In genomic region chr2:61764035-61764800, GRCh38 we compare ENCODE assay signal across 1 cellular context.
TF ChIP-seq lines count a peak whose summit lies in the region.

No MANE protein-coding gene starts in this region.

TF ChIP-seq in HepG2, 621 proteins besides CTCF, POLR2A, EP300 and RAD21 (continued from another document and continues in another):
- TF ChIP-seq, protein P1, sequence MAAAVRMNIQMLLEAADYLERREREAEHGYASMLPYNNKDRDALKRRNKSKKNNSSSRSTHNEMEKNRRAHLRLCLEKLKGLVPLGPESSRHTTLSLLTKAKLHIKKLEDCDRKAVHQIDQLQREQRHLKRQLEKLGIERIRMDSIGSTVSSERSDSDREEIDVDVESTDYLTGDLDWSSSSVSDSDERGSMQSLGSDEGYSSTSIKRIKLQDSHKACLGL (CRISPR knock-in tag; IDR thresholded peaks at IDR 0.05): no peak
- 0 out of 2 replicates have a peak, but pooled peaks have one; percentile 71 for TF ChIP-seq MEIS1 (CRISPR knock-in tag; IDR thresholded peaks at IDR 0.05; ENCODE audit: borderline replicate concordance)
- TF ChIP-seq KAT8 (CRISPR knock-in tag; IDR thresholded peaks at IDR 0.05): peak; percentile 90
- peak; percentile 10 for TF ChIP-seq ZNF18 (CRISPR knock-in tag; IDR thresholded peaks at IDR 0.05; ENCODE audit: insufficient replicate concordance)
- TF ChIP-seq ZNF598 (CRISPR knock-in tag; IDR thresholded peaks at IDR 0.05; ENCODE audit: borderline replicate concordance): peak; percentile 93; the same call in 1 of the 2 replicates
- peak; percentile 83 for TF ChIP-seq CBX1 (IDR thresholded peaks at IDR 0.05; ENCODE audit: low read depth)
- peak; percentile 55 for TF ChIP-seq SP2 (CRISPR knock-in tag; IDR thresholded peaks at IDR 0.05)
- peak; percentile 57; the same call in 1 of the 2 replicates for TF ChIP-seq HOXA9 (CRISPR knock-in tag; IDR thresholded peaks at IDR 0.05; ENCODE audit: borderline replicate concordance)
- TF ChIP-seq KLF9 (CRISPR knock-in tag; IDR thresholded peaks at IDR 0.05; ENCODE audit: low read depth): no peak
- no peak; the same call in 1 of the 2 replicates for TF ChIP-seq ZNF576 (CRISPR knock-in tag; IDR thresholded peaks at IDR 0.05)
- TF ChIP-seq, protein P2, sequence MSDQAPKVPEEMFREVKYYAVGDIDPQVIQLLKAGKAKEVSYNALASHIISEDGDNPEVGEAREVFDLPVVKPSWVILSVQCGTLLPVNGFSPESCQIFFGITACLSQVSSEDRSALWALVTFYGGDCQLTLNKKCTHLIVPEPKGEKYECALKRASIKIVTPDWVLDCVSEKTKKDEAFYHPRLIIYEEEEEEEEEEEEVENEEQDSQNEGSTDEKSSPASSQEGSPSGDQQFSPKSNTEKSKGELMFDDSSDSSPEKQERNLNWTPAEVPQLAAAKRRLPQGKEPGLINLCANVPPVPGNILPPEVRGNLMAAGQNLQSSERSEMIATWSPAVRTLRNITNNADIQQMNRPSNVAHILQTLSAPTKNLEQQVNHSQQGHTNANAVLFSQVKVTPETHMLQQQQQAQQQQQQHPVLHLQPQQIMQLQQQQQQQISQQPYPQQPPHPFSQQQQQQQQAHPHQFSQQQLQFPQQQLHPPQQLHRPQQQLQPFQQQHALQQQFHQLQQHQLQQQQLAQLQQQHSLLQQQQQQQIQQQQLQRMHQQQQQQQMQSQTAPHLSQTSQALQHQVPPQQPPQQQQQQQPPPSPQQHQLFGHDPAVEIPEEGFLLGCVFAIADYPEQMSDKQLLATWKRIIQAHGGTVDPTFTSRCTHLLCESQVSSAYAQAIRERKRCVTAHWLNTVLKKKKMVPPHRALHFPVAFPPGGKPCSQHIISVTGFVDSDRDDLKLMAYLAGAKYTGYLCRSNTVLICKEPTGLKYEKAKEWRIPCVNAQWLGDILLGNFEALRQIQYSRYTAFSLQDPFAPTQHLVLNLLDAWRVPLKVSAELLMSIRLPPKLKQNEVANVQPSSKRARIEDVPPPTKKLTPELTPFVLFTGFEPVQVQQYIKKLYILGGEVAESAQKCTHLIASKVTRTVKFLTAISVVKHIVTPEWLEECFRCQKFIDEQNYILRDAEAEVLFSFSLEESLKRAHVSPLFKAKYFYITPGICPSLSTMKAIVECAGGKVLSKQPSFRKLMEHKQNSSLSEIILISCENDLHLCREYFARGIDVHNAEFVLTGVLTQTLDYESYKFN (CRISPR knock-in tag; conservative IDR thresholded peaks at IDR 0.05): peak; percentile 42; the same call in 1 of the 2 replicates
- peak; percentile 67; the same call in 1 of the 2 replicates for TF ChIP-seq BRF2 (CRISPR knock-in tag; IDR thresholded peaks at IDR 0.05)
- TF ChIP-seq HOXD1 (CRISPR knock-in tag; IDR thresholded peaks at IDR 0.05): 0 out of 2 replicates have a peak, but pooled peaks have one; percentile 33
- TF ChIP-seq SNRNP70 (IDR thresholded peaks at IDR 0.05; ENCODE audit: low read depth, low read length): no peak
- peak; percentile 50; the same call in 1 of the 2 replicates for TF ChIP-seq ZBTB3 (CRISPR knock-in tag; IDR thresholded peaks at IDR 0.05; ENCODE audit: borderline replicate concordance, low read depth)
- TF ChIP-seq ESRRA (CRISPR knock-in tag; IDR thresholded peaks at IDR 0.05; ENCODE audit: low read depth): peak; percentile 44; the same call in 1 of the 2 replicates
- TF ChIP-seq NFRKB (IDR thresholded peaks at IDR 0.05): no peak
- TF ChIP-seq GRHL1 (CRISPR knock-in tag; conservative IDR thresholded peaks at IDR 0.05): no peak
- peak; percentile 94 for TF ChIP-seq ZNF772 (CRISPR knock-in tag; IDR thresholded peaks at IDR 0.05)
- TF ChIP-seq PREB (CRISPR knock-in tag; IDR thresholded peaks at IDR 0.05): 0 out of 2 replicates have a peak, but pooled peaks have one; percentile 32
- no peak for TF ChIP-seq SRF (IDR thresholded peaks at IDR 0.05; ENCODE audit: low read depth, low read length)
- TF ChIP-seq ZNF441 (CRISPR knock-in tag; IDR thresholded peaks at IDR 0.05; ENCODE audit: borderline replicate concordance): no peak
- TF ChIP-seq ZNF740 (CRISPR knock-in tag; IDR thresholded peaks at IDR 0.05): no peak
- TF ChIP-seq, protein P3, sequence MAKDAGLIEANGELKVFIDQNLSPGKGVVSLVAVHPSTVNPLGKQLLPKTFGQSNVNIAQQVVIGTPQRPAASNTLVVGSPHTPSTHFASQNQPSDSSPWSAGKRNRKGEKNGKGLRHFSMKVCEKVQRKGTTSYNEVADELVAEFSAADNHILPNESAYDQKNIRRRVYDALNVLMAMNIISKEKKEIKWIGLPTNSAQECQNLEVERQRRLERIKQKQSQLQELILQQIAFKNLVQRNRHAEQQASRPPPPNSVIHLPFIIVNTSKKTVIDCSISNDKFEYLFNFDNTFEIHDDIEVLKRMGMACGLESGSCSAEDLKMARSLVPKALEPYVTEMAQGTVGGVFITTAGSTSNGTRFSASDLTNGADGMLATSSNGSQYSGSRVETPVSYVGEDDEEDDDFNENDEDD (CRISPR knock-in tag; IDR thresholded peaks at IDR 0.05; ENCODE audit: borderline replicate concordance): peak; percentile 79; the same call in 1 of the 2 replicates
- 0 out of 2 replicates have a peak, but pooled peaks have one; percentile 42 for TF ChIP-seq ZBTB7B (CRISPR knock-in tag; IDR thresholded peaks at IDR 0.05)
- 0 out of 2 replicates have a peak, but pooled peaks have one; percentile 8 for TF ChIP-seq BHLHE40 (IDR thresholded peaks at IDR 0.05; ENCODE audit: low read length)
- TF ChIP-seq MTERF4 (CRISPR knock-in tag; IDR thresholded peaks at IDR 0.05): peak; percentile 47; the same call in 1 of the 2 replicates
- 0 out of 4 replicates have a peak, but pooled peaks of 1 of the 2 experiments have one; percentile 9 for TF ChIP-seq REST (IDR thresholded peaks at IDR 0.05; ENCODE audit: borderline replicate concordance in 1 of 2, low read depth in 1 of 2, low read length in 2 of 2)
- peak; percentile 69; the same call in 1 of the 2 replicates for TF ChIP-seq CC2D1A (CRISPR knock-in tag; IDR thresholded peaks at IDR 0.05)
- TF ChIP-seq FIP1L1 (IDR thresholded peaks at IDR 0.05; ENCODE audit: borderline replicate concordance, insufficient read depth, low read depth, low read length): no peak
- TF ChIP-seq YEATS2 (CRISPR knock-in tag; IDR thresholded peaks at IDR 0.05; ENCODE audit: borderline replicate concordance): peak; percentile 41; the same call in 1 of the 2 replicates
- TF ChIP-seq SMYD3 (CRISPR knock-in tag; IDR thresholded peaks at IDR 0.05): no peak; the same call in none of the 2 replicates
- TF ChIP-seq TFDP2 (CRISPR knock-in tag; IDR thresholded peaks at IDR 0.05): peak; percentile 59; the same call in 1 of the 2 replicates
- TF ChIP-seq KMT2B (CRISPR knock-in tag; IDR thresholded peaks at IDR 0.05): peak; percentile 70; the same call in 1 of the 2 replicates
- TF ChIP-seq MLLT10 (CRISPR knock-in tag; IDR thresholded peaks at IDR 0.05): no peak
- no peak for TF ChIP-seq RBM39 (IDR thresholded peaks at IDR 0.05; ENCODE audit: low read depth, low read length, poor library complexity, severe bottlenecking)
- no peak for TF ChIP-seq DPF2 (CRISPR knock-in tag; IDR thresholded peaks at IDR 0.05; ENCODE audit: borderline replicate concordance, low read depth)
- no peak for TF ChIP-seq SMC3 (IDR thresholded peaks at IDR 0.05; ENCODE audit: low read length)
- TF ChIP-seq ARHGAP35 (CRISPR knock-in tag; IDR thresholded peaks at IDR 0.05; ENCODE audit: borderline replicate concordance): no peak
- no peak for TF ChIP-seq ATF5 (CRISPR knock-in tag; IDR thresholded peaks at IDR 0.05; ENCODE audit: low read depth)
- TF ChIP-seq ATAD3A (CRISPR knock-in tag; IDR thresholded peaks at IDR 0.05): no peak
- TF ChIP-seq ZFX (CRISPR knock-in tag; IDR thresholded peaks at IDR 0.05; ENCODE audit: low read depth): peak; percentile 88
